Comparison of ENCODE assay signal across 2 cellular contexts in the genomic region with DNA sequence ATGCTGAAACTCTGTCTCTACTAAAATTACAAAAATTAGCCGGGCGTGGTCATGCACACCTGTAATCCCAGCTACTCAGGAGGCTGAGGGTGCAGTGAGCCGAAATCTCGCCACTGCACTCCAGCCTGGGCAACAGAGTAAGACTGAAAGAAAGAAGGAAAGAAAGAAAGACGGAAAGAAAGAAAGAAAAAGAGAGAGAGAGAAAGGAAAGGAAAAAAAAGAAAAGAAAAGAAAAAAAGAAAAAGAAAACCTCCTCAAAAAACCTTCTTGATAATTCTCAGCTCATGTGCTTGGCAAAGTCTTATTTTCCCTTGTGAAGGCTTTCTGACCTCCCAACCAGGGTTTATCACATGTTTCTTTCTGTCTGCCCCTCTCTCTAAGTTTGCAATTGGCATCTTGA.
TF ChIP-seq lines count a peak whose summit lies in the region.

No MANE protein-coding gene starts in this region.

TF ChIP-seq in liver, 16 proteins besides CTCF, POLR2A, EP300 and RAD21:
- TF ChIP-seq RXRA (IDR thresholded peaks at IDR 0.05) = no peak
- no peak for TF ChIP-seq TAF1 (conservative IDR thresholded peaks at IDR 0.05)
- TF ChIP-seq MAX (IDR thresholded peaks at IDR 0.05) = no peak
- TF ChIP-seq ATF3 (IDR thresholded peaks at IDR 0.05) = no peak
- TF ChIP-seq SP1 (IDR thresholded peaks at IDR 0.05) = no peak
- no peak for TF ChIP-seq HNF4A (conservative IDR thresholded peaks at IDR 0.05)
- no peak for TF ChIP-seq EGR1 (IDR thresholded peaks at IDR 0.05; ENCODE audit: low read depth in 2 of 2)
- TF ChIP-seq REST (IDR thresholded peaks at IDR 0.05) = no peak
- TF ChIP-seq ZBTB33 (IDR thresholded peaks at IDR 0.05) = no peak
- TF ChIP-seq GABPA (IDR thresholded peaks at IDR 0.05 in 1 of 2, conservative IDR thresholded peaks at IDR 0.05 in 1 of 2) = no peak
- no peak for TF ChIP-seq HNF4G (IDR thresholded peaks at IDR 0.05)
- TF ChIP-seq FOXA2 (IDR thresholded peaks at IDR 0.05) = no peak
- TF ChIP-seq JUND (IDR thresholded peaks at IDR 0.05) = no peak
- no peak for TF ChIP-seq FOXA1 (IDR thresholded peaks at IDR 0.05)
- no peak for TF ChIP-seq NR2F2 (IDR thresholded peaks at IDR 0.05)
- no peak for TF ChIP-seq YY1 (IDR thresholded peaks at IDR 0.05)

TF ChIP-seq in HepG2, 621 proteins besides CTCF, POLR2A, EP300 and RAD21:
- no peak for TF ChIP-seq ZNF337 (CRISPR knock-in tag; IDR thresholded peaks at IDR 0.05; ENCODE audit: borderline replicate concordance, low read depth)
- TF ChIP-seq SRSF9 (IDR thresholded peaks at IDR 0.05; ENCODE audit: borderline replicate concordance, insufficient read depth, low read depth, low read length, poor library complexity, severe bottlenecking) = no peak
- TF ChIP-seq ZNF235 (CRISPR knock-in tag; IDR thresholded peaks at IDR 0.05; ENCODE audit: borderline replicate concordance) = no peak
- TF ChIP-seq DPF2 (CRISPR knock-in tag; IDR thresholded peaks at IDR 0.05; ENCODE audit: borderline replicate concordance, low read depth) = no peak
- no peak for TF ChIP-seq ZSCAN21 (CRISPR knock-in tag; IDR thresholded peaks at IDR 0.05; ENCODE audit: borderline replicate concordance)
- TF ChIP-seq, protein P1, sequence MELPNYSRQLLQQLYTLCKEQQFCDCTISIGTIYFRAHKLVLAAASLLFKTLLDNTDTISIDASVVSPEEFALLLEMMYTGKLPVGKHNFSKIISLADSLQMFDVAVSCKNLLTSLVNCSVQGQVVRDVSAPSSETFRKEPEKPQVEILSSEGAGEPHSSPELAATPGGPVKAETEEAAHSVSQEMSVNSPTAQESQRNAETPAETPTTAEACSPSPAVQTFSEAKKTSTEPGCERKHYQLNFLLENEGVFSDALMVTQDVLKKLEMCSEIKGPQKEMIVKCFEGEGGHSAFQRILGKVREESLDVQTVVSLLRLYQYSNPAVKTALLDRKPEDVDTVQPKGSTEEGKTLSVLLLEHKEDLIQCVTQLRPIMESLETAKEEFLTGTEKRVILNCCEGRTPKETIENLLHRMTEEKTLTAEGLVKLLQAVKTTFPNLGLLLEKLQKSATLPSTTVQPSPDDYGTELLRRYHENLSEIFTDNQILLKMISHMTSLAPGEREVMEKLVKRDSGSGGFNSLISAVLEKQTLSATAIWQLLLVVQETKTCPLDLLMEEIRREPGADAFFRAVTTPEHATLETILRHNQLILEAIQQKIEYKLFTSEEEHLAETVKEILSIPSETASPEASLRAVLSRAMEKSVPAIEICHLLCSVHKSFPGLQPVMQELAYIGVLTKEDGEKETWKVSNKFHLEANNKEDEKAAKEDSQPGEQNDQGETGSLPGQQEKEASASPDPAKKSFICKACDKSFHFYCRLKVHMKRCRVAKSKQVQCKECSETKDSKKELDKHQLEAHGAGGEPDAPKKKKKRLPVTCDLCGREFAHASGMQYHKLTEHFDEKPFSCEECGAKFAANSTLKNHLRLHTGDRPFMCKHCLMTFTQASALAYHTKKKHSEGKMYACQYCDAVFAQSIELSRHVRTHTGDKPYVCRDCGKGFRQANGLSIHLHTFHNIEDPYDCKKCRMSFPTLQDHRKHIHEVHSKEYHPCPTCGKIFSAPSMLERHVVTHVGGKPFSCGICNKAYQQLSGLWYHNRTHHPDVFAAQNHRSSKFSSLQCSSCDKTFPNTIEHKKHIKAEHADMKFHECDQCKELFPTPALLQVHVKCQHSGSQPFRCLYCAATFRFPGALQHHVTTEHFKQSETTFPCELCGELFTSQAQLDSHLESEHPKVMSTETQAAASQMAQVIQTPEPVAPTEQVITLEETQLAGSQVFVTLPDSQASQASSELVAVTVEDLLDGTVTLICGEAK (IDR thresholded peaks at IDR 0.05) = no peak
- TF ChIP-seq, protein P1 (CRISPR knock-in tag; IDR thresholded peaks at IDR 0.05) = no peak
- no peak for TF ChIP-seq SNRNP70 (IDR thresholded peaks at IDR 0.05; ENCODE audit: low read depth, low read length)
- no peak for TF ChIP-seq FOXA1 (IDR thresholded peaks at IDR 0.05)
- TF ChIP-seq FOXA1 (CRISPR knock-in tag; IDR thresholded peaks at IDR 0.05) = no peak
- TF ChIP-seq, protein P2, sequence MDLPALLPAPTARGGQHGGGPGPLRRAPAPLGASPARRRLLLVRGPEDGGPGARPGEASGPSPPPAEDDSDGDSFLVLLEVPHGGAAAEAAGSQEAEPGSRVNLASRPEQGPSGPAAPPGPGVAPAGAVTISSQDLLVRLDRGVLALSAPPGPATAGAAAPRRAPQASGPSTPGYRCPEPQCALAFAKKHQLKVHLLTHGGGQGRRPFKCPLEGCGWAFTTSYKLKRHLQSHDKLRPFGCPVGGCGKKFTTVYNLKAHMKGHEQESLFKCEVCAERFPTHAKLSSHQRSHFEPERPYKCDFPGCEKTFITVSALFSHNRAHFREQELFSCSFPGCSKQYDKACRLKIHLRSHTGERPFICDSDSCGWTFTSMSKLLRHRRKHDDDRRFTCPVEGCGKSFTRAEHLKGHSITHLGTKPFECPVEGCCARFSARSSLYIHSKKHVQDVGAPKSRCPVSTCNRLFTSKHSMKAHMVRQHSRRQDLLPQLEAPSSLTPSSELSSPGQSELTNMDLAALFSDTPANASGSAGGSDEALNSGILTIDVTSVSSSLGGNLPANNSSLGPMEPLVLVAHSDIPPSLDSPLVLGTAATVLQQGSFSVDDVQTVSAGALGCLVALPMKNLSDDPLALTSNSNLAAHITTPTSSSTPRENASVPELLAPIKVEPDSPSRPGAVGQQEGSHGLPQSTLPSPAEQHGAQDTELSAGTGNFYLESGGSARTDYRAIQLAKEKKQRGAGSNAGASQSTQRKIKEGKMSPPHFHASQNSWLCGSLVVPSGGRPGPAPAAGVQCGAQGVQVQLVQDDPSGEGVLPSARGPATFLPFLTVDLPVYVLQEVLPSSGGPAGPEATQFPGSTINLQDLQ (CRISPR knock-in tag; IDR thresholded peaks at IDR 0.05) = no peak
